35 cellular contexts compared by ENCODE assay signal in genomic region chr6:106771822-106772221, GRCh38.
"Had no signal": no experiment of that assay in that cellular context is flagged by ENCODE, and none has a peak within 500 bp of the region (broad histone marks: within the 10 kb centered on the region; RNA-seq: fewer than 3 reads in every experiment).

No MANE protein-coding gene starts in this region.

- H3K9me3 Mint-ChIP-seq: activated CD4-positive, alpha-beta T cell treated with anti-CD3 and anti-CD28 coated beads, Interleukin-2, amount 10 ng/mL, durations not matched to agents 24 days and 14 days; central memory CD8-positive, alpha-beta T cell; dendritic cell treated with granulocyte-macrophage colony-stimulating factor and Interleukin-4, amounts not matched to agents 40 ng/mL and 50 ng/mL, for 4 days had no signal

- H3K27me3 Mint-ChIP-seq: activated CD4-positive, alpha-beta T cell treated with anti-CD3 and anti-CD28 coated beads, Interleukin-2, amount 10 ng/mL, durations not matched to agents 24 days and 14 days; brain had no signal

- H3K27me3 ChIP-seq: adrenal gland, breast epithelium, dorsolateral prefrontal cortex, heart left ventricle had no signal

- H3K36me3 Mint-ChIP-seq: activated CD4-positive, alpha-beta memory T cell treated with anti-CD3 and anti-CD28 coated beads for 36 hours; activated CD8-positive, alpha-beta memory T cell treated with anti-CD3 and anti-CD28 coated beads, Interleukin-2, amount 10 ng/mL, durations not matched to agents 7 days and 5 days; activated naive CD4-positive, alpha-beta T cell treated with anti-CD3 and anti-CD28 coated beads, Interleukin-2, amount 50 U/mL, for 24 hours; activated naive CD8-positive, alpha-beta T cell treated with anti-CD3 and anti-CD28 coated beads for 36 hours; brain had no signal

- H3K9me3 ChIP-seq: adrenal gland had no signal

- FAIRE-seq: frontal cortex had no signal

- ATAC-seq: activated CD4-positive, alpha-beta T cell treated with anti-CD3 and anti-CD28 coated beads for 36 hours; activated CD8-positive, alpha-beta memory T cell treated with anti-CD3 and anti-CD28 coated beads, Interleukin-2, amount 10 ng/mL, durations not matched to agents 7 days and 5 days; activated CD8-positive, alpha-beta T cell treated with anti-CD3 and anti-CD28 coated beads, Interleukin-2, amount 10 ng/mL, durations not matched to agents 7 days and 5 days; activated naive CD8-positive, alpha-beta T cell treated with anti-CD3 and anti-CD28 coated beads, Interleukin-2, amount 50 U/mL, for 24 hours; esophagus mucosa; heart left ventricle; T-helper 17 cell had no signal

- H3K27ac ChIP-seq: adrenal gland, coronary artery, dorsolateral prefrontal cortex, heart left ventricle had no signal

- H3K4me1 ChIP-seq: adrenal gland, heart left ventricle had no signal

- DNase-seq: activated CD4-positive, alpha-beta memory T cell treated with anti-CD3 and anti-CD28 coated beads for 36 hours; activated CD4-positive, alpha-beta T cell treated with anti-CD3 and anti-CD28 coated beads for 36 hours; activated CD4-positive, alpha-beta T cell treated with anti-CD3 and anti-CD28 coated beads, Interleukin-2, amount 10 ng/mL, durations not matched to agents 24 days and 14 days; activated CD4-positive, CD25-positive, alpha-beta regulatory T cell; activated CD4-positive, CD25-positive, alpha-beta regulatory T cell treated with anti-CD3 and anti-CD28 coated beads, Interleukin-2, amount 50 U/mL, for 72 hours; activated CD8-positive, alpha-beta memory T cell treated with anti-CD3 and anti-CD28 coated beads, Interleukin-2, amount 10 ng/mL, durations not matched to agents 7 days and 5 days; activated CD8-positive, alpha-beta memory T cell treated with anti-CD3 and anti-CD28 coated beads, Interleukin-2, amount 50 U/mL, for 4 hours; activated CD8-positive, alpha-beta T cell treated with anti-CD3 and anti-CD28 coated beads, Interleukin-2, amount 10 ng/mL, durations not matched to agents 7 days and 5 days; activated effector memory CD4-positive, alpha-beta T cell treated with anti-CD3 and anti-CD28 coated beads, Interleukin-2, amount 50 U/mL, for 16 hours; activated naive CD4-positive, alpha-beta T cell treated with anti-CD3 and anti-CD28 coated beads for 36 hours; activated naive CD8-positive, alpha-beta T cell treated with anti-CD3 and anti-CD28 coated beads for 36 hours; activated naive CD8-positive, alpha-beta T cell treated with anti-CD3 and anti-CD28 coated beads, Interleukin-2, amount 50 U/mL, for 24 hours; activated T-cell treated with anti-CD3 and anti-CD28 coated beads, Interleukin-2, amount 50 U/mL, for 1 hour; activated T-cell treated with anti-CD3 and anti-CD28 coated beads, Interleukin-2, amount 50 U/mL, for 48 hours; adrenal gland; amygdala; aorta; dorsolateral prefrontal cortex; effector memory CD4-positive, alpha-beta T cell; endodermal cell; foreskin fibroblast; heart left ventricle; T-helper 1 cell; T-helper 17 cell had no signal

- H3K36me3 ChIP-seq: adrenal gland, breast epithelium, heart left ventricle had no signal

- H3K27ac Mint-ChIP-seq: activated CD4-positive, alpha-beta memory T cell treated with anti-CD3 and anti-CD28 coated beads for 36 hours; activated CD4-positive, alpha-beta T cell treated with anti-CD3 and anti-CD28 coated beads for 36 hours; activated CD4-positive, alpha-beta T cell treated with anti-CD3 and anti-CD28 coated beads, Interleukin-2, amount 10 ng/mL, durations not matched to agents 24 days and 14 days; activated CD8-positive, alpha-beta memory T cell treated with anti-CD3 and anti-CD28 coated beads, Interleukin-2, amount 10 ng/mL, durations not matched to agents 7 days and 5 days; activated CD8-positive, alpha-beta T cell treated with anti-CD3 and anti-CD28 coated beads, Interleukin-2, amount 10 ng/mL, durations not matched to agents 7 days and 5 days; activated naive CD4-positive, alpha-beta T cell treated with anti-CD3 and anti-CD28 coated beads for 36 hours; activated naive CD4-positive, alpha-beta T cell treated with anti-CD3 and anti-CD28 coated beads, Interleukin-2, amount 50 U/mL, for 24 hours; activated naive CD8-positive, alpha-beta T cell treated with anti-CD3 and anti-CD28 coated beads for 36 hours; activated naive CD8-positive, alpha-beta T cell treated with anti-CD3 and anti-CD28 coated beads, Interleukin-2, amount 50 U/mL, for 24 hours; activated T-helper 1 cell treated with anti-CD3 and anti-CD28 coated beads, Interleukin-12 subunit alpha, Interleukin-12 subunit beta, Interleukin-2, Interleukin-4 antibody, amounts not matched to agents 30 ng/mL and 10 ng/mL and 1 ng/mL, durations not matched to agents 14 hours and 24 hours and 36 hours; activated T-helper 2 cell treated with anti-CD3 and anti-CD28 coated beads, Interferon-gamma antibody, Interleukin-2, Interleukin-4, amounts not matched to agents 10 μg/mL and 5 μg/mL and 100 μg/mL, durations not matched to agents 14 hours and 24 hours and 36 hours; dendritic cell treated with granulocyte-macrophage colony-stimulating factor and Interleukin-4, amounts not matched to agents 40 ng/mL and 50 ng/mL, for 4 days; endodermal cell; T-helper 17 cell; T-helper 2 cell treated with Interferon-gamma antibody and Interleukin-4, amounts not matched to agents 5 μg/mL and 100 μg/mL, for 36 hours had no signal

- H3K4me3 Mint-ChIP-seq: activated CD4-positive, alpha-beta memory T cell treated with anti-CD3 and anti-CD28 coated beads for 36 hours; activated CD4-positive, alpha-beta T cell treated with anti-CD3 and anti-CD28 coated beads for 36 hours; activated CD4-positive, alpha-beta T cell treated with anti-CD3 and anti-CD28 coated beads, Interleukin-2, amount 10 ng/mL, durations not matched to agents 24 days and 14 days; activated CD8-positive, alpha-beta memory T cell treated with anti-CD3 and anti-CD28 coated beads, Interleukin-2, amount 10 ng/mL, durations not matched to agents 7 days and 5 days; activated CD8-positive, alpha-beta T cell treated with anti-CD3 and anti-CD28 coated beads, Interleukin-2, amount 10 ng/mL, durations not matched to agents 7 days and 5 days; activated naive CD4-positive, alpha-beta T cell treated with anti-CD3 and anti-CD28 coated beads for 36 hours; activated naive CD4-positive, alpha-beta T cell treated with anti-CD3 and anti-CD28 coated beads, Interleukin-2, amount 50 U/mL, for 24 hours; activated naive CD8-positive, alpha-beta T cell treated with anti-CD3 and anti-CD28 coated beads for 36 hours; activated naive CD8-positive, alpha-beta T cell treated with anti-CD3 and anti-CD28 coated beads, Interleukin-2, amount 50 U/mL, for 24 hours; activated T-helper 1 cell treated with anti-CD3 and anti-CD28 coated beads, Interleukin-12 subunit alpha, Interleukin-12 subunit beta, Interleukin-2, Interleukin-4 antibody, amounts not matched to agents 30 ng/mL and 10 ng/mL and 1 ng/mL, durations not matched to agents 14 hours and 24 hours and 36 hours; central memory CD8-positive, alpha-beta T cell; dendritic cell treated with granulocyte-macrophage colony-stimulating factor and Interleukin-4, amounts not matched to agents 40 ng/mL and 50 ng/mL, for 4 days; endodermal cell; T-helper 17 cell; T-helper 2 cell treated with Interferon-gamma antibody and Interleukin-4, amounts not matched to agents 5 μg/mL and 100 μg/mL, for 36 hours had no signal

- H3K4me3 ChIP-seq: adrenal gland, breast epithelium, coronary artery, dorsolateral prefrontal cortex, heart left ventricle had no signal

- H3K4me1 Mint-ChIP-seq: activated CD4-positive, alpha-beta T cell treated with anti-CD3 and anti-CD28 coated beads for 36 hours; activated CD4-positive, alpha-beta T cell treated with anti-CD3 and anti-CD28 coated beads, Interleukin-2, amount 10 ng/mL, durations not matched to agents 24 days and 14 days; activated CD8-positive, alpha-beta memory T cell treated with anti-CD3 and anti-CD28 coated beads, Interleukin-2, amount 10 ng/mL, durations not matched to agents 7 days and 5 days; activated naive CD4-positive, alpha-beta T cell treated with anti-CD3 and anti-CD28 coated beads, Interleukin-2, amount 50 U/mL, for 24 hours; activated naive CD8-positive, alpha-beta T cell treated with anti-CD3 and anti-CD28 coated beads for 36 hours; activated naive CD8-positive, alpha-beta T cell treated with anti-CD3 and anti-CD28 coated beads, Interleukin-2, amount 50 U/mL, for 24 hours; central memory CD8-positive, alpha-beta T cell; T-helper 17 cell had no signal
